ENCODE assay signal across 1 cellular context in the genomic region with DNA sequence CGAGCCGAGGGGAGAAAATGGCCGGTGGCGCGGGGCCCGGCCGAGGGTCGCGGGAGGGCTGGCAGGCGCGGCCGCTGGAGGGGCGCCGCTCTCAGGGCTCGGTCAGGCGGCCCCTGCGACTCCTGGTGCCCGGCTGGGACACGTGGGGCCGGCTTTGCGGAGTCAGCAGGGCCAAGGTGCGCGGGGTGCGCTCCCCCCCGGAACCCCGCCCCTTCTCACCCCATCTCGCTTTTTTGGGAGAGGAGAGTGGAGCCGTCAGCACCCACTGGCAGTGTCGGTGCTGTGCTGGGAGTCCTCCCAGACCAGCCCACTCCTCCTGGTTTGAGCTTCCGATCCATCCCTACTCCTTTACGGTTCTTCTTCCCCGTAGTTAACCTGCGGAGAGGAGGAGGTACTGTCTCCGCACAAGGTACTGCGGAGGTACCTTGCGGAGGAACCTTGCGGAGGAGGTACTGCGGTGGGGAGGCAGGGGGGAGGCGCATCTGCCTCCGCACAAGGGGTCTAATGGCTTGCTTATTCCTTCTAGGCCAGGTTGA.
A peak's percentile ranks its signal among the peaks of the same experiment; 100 is the strongest.
TF ChIP-seq lines count a peak whose summit lies in the region.

No MANE protein-coding gene starts in this region.

TF ChIP-seq in K562, 482 proteins besides CTCF, POLR2A, EP300 and RAD21:
- TF ChIP-seq, protein P1, sequence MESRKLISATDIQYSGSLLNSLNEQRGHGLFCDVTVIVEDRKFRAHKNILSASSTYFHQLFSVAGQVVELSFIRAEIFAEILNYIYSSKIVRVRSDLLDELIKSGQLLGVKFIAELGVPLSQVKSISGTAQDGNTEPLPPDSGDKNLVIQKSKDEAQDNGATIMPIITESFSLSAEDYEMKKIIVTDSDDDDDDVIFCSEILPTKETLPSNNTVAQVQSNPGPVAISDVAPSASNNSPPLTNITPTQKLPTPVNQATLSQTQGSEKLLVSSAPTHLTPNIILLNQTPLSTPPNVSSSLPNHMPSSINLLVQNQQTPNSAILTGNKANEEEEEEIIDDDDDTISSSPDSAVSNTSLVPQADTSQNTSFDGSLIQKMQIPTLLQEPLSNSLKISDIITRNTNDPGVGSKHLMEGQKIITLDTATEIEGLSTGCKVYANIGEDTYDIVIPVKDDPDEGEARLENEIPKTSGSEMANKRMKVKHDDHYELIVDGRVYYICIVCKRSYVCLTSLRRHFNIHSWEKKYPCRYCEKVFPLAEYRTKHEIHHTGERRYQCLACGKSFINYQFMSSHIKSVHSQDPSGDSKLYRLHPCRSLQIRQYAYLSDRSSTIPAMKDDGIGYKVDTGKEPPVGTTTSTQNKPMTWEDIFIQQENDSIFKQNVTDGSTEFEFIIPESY (CRISPR knock-in tag; IDR thresholded peaks at IDR 0.05): 0 out of 2 replicates have a peak, but pooled peaks have one; percentile 16
- TF ChIP-seq CTBP1 (IDR thresholded peaks at IDR 0.05; ENCODE audit: borderline replicate concordance) (no peak), ZNF780A (CRISPR knock-in tag; IDR thresholded peaks at IDR 0.05) (no peak)
- TF ChIP-seq, protein P2, sequence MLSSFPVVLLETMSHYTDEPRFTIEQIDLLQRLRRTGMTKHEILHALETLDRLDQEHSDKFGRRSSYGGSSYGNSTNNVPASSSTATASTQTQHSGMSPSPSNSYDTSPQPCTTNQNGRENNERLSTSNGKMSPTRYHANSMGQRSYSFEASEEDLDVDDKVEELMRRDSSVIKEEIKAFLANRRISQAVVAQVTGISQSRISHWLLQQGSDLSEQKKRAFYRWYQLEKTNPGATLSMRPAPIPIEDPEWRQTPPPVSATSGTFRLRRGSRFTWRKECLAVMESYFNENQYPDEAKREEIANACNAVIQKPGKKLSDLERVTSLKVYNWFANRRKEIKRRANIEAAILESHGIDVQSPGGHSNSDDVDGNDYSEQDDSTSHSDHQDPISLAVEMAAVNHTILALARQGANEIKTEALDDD (IDR thresholded peaks at IDR 0.05): no peak
- TF ChIP-seq, protein P3, sequence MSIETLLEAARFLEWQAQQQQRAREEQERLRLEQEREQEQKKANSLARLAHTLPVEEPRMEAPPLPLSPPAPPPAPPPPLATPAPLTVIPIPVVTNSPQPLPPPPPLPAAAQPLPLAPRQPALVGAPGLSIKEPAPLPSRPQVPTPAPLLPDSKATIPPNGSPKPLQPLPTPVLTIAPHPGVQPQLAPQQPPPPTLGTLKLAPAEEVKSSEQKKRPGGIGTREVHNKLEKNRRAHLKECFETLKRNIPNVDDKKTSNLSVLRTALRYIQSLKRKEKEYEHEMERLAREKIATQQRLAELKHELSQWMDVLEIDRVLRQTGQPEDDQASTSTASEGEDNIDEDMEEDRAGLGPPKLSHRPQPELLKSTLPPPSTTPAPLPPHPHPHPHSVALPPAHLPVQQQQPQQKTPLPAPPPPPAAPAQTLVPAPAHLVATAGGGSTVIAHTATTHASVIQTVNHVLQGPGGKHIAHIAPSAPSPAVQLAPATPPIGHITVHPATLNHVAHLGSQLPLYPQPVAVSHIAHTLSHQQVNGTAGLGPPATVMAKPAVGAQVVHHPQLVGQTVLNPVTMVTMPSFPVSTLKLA (conservative IDR thresholded peaks at IDR 0.05): no peak
